ENCODE assay signal across 14 cellular contexts in genomic region chr3:165193392-165194268, GRCh38. TPM values are rescaled to one million over a fixed set of nuclear protein-coding genes. Genes with fewer than 3 reads are reported as not detected.
DNase-seq lines count a peak whose midpoint lies in the region; ATAC-seq and TF ChIP-seq lines count a peak whose summit lies in the region.
"Had no signal": no experiment of that assay in that cellular context is flagged by ENCODE, and none has a peak within 500 bp of the region (broad histone marks: within the 10 kb centered on the region; RNA-seq: fewer than 3 reads in every experiment).

No MANE protein-coding gene starts in this region.

- peaks cover 20 to 80% of the 10 kb centered on the region in 2 experiments for H3K27me3 ChIP-seq in mesenchymal stem cell (ENCODE audit: control insufficient read depth in 1 of 2, insufficient read depth in 1 of 2, low read length in 2 of 2)
- H3K27me3 ChIP-seq in stomach smooth muscle (ENCODE audit: control insufficient read depth in 1 of 2, insufficient read depth in 2 of 2, low read length in 2 of 2) = peaks cover 39% of the 10 kb centered on the region in 2 donors
- peaks cover 0 to 30% of the 10 kb centered on the region in 2 donors for H3K27me3 ChIP-seq in Peyer's patch

- no peak overlapping the region for H2BK12ac ChIP-seq in mesenchymal stem cell (ENCODE audit: low read length in 2 of 2)

- ATAC-seq in GM18861 (IDR thresholded peaks at IDR 0.05; ENCODE audit: unreplicated experiment) = no peak
- ATAC-seq: PC-3 had no signal

- no peaks in the 10 kb centered on the region for H3K79me1 ChIP-seq in mesenchymal stem cell (replicated peaks; ENCODE audit: low read length, poor library complexity, severe bottlenecking)

- no peak overlapping the region for H2BK5ac ChIP-seq in mesenchymal stem cell (ENCODE audit: low read depth, low read length, poor library complexity, severe bottlenecking)

- no peak overlapping the region for H3K23ac ChIP-seq in mesenchymal stem cell (ENCODE audit: low read length in 2 of 2)

- no peak overlapping the region for H4K8ac ChIP-seq in mesenchymal stem cell (ENCODE audit: low read length)

- H2BK120ac ChIP-seq in mesenchymal stem cell (ENCODE audit: low read depth, low read length) = no peak overlapping the region

- H2AFZ ChIP-seq in mesenchymal stem cell (ENCODE audit: low read depth, low read length) = no peak overlapping the region

- no peak for TF ChIP-seq CTCF in Peyer's patch (IDR thresholded peaks at IDR 0.05)

- no peaks in the 10 kb centered on the region for H3K36me3 ChIP-seq in mesenchymal stem cell (ENCODE audit: control insufficient read depth in 1 of 2, insufficient read depth in 2 of 2, low read depth in 1 of 2, low read length in 2 of 2)
- H3K36me3 ChIP-seq in stomach smooth muscle (ENCODE audit: control insufficient read depth in 2 of 2, insufficient read depth in 2 of 2, low read length in 2 of 2) = no peaks in the 10 kb centered on the region
- no peaks in the 10 kb centered on the region for H3K36me3 ChIP-seq in Peyer's patch

- H3K9me3 ChIP-seq in mesenchymal stem cell (ENCODE audit: control insufficient read depth, low read length) (no peaks in the 10 kb centered on the region), stomach smooth muscle (ENCODE audit: control insufficient read depth in 2 of 2, low read length in 2 of 2) (no peaks in the 10 kb centered on the region), Peyer's patch (no peaks in the 10 kb centered on the region)

- no peak overlapping the region for H3K18ac ChIP-seq in mesenchymal stem cell (ENCODE audit: low read depth in 1 of 2, low read length in 2 of 2)

- no peak overlapping the region for H3K9ac ChIP-seq in mesenchymal stem cell (ENCODE audit: low read length)
- H3K9ac ChIP-seq in stomach smooth muscle (ENCODE audit: low read length in 2 of 2) = peak overlapping the region in 1 of 2 donors; percentile 13

- H3K27ac ChIP-seq in mesenchymal stem cell (ENCODE audit: low read length, poor library complexity, severe bottlenecking) (no peak overlapping the region), stomach smooth muscle (ENCODE audit: low read length) (no peak overlapping the region), Peyer's patch (no peak overlapping the region)

- DNase-seq in NCI-H82 (lab: John Stamatoyannopoulos, UW) (peak; percentile 22), NCI-H82 treated with DMSO at 0.1 percent for 48 hours (lab: John Stamatoyannopoulos, UW; ENCODE audit: unreplicated experiment) (no peak), cerebellar cortex (ENCODE audit: low spot score) (peak; percentile 73), mesenchymal stem cell (peak; percentile 30), SIG-M5 (lab: John Stamatoyannopoulos, UW) (no peak), Peyer's patch (no peak)
- DNase-seq: activated CD8-positive, alpha-beta memory T cell treated with anti-CD3 and anti-CD28 coated beads, Interleukin-2, amount 50 U/mL, for 48 hours; foreskin fibroblast; IMR-90; NCI-H2081; PC-3; stimulated activated CD4-positive, alpha-beta T cell treated with anti-CD3 and anti-CD28 coated beads, Interleukin-12 subunit alpha, Interleukin-12 subunit beta, amount 100 ng/mL, for 4 hours had no signal

- H4K91ac ChIP-seq in mesenchymal stem cell (ENCODE audit: low read length) = no peak overlapping the region

- no peak overlapping the region for H2AK5ac ChIP-seq in mesenchymal stem cell (ENCODE audit: low read length, severe bottlenecking)

- peak overlapping the region in 1 of 2 experiments; percentile 60 for H3K4me3 ChIP-seq in mesenchymal stem cell (ENCODE audit: insufficient read depth in 1 of 2, low read depth in 1 of 2, low read length in 2 of 2)
- H3K4me3 ChIP-seq in stomach smooth muscle (ENCODE audit: low read length in 2 of 2) = peak overlapping the region; percentile 49 to 73
- peak overlapping the region in 1 of 4 donors; percentile 4 for H3K4me3 ChIP-seq in Peyer's patch

- no peak overlapping the region for H3K14ac ChIP-seq in mesenchymal stem cell (ENCODE audit: low read length in 2 of 2)

- 3% methylated on average over 13 of the region's 18 CpGs for WGBS in mesenchymal stem cell

- H3K4ac ChIP-seq in mesenchymal stem cell (ENCODE audit: low read depth in 1 of 2, low read length in 2 of 2) = no peak overlapping the region

- H3K4me1 ChIP-seq in mesenchymal stem cell (ENCODE audit: control insufficient read depth, insufficient read depth, low read depth, low read length) = peaks cover 11% of the 10 kb centered on the region
- H3K4me1 ChIP-seq in stomach smooth muscle (ENCODE audit: control insufficient read depth, insufficient read depth, low read length) = peaks cover 23% of the 10 kb centered on the region
- peaks cover 0 to 35% (median 0%) of the 10 kb centered on the region in 4 donors for H3K4me1 ChIP-seq in Peyer's patch

- no peak overlapping the region for H2BK15ac ChIP-seq in mesenchymal stem cell (ENCODE audit: low read depth, poor library complexity, severe bottlenecking)

- TF ChIP-seq POLR2A in Peyer's patch (IDR thresholded peaks at IDR 0.05) = no peak

- H3K4me2 ChIP-seq in mesenchymal stem cell (ENCODE audit: low read length, poor library complexity, severe bottlenecking) = peak overlapping the region; percentile 90

RNA-seq across cellular contexts. Expression of gene SLITRK3, which starts 2.6 kb away (rescaled TPM):
- polyA plus RNA-seq in mesenchymal stem cell (2013, experiment 1 of 2) = 0.22 TPM
- 0.18 TPM for polyA plus RNA-seq in mesenchymal stem cell (2013, experiment 2 of 2)
- total RNA-seq in Peyer's patch = under 1 TPM in 2 of 4 donors, not detected in 2; 0.19 to 0.27 TPM
- total RNA-seq: IMR-90, PC-3 had no signal
- polyA plus RNA-seq: IMR-90 had no signal

Comparison
In these comparisons a context has a peak if more than half of its experiments do, and no peak if none do; other contexts are left out.
1. DNase-seq: peak in NCI-H82 (single experiment), cerebellar cortex (single experiment) and mesenchymal stem cell (single experiment); none in NCI-H82 treated with DMSO at 0.1 percent for 48 hours (single experiment), SIG-M5 (single experiment) and Peyer's patch (0 of 3).